In genomic region chr16:22685162-22685830, GRCh38 we compare ENCODE assay signal across 14 cellular contexts.
A peak's percentile ranks its signal among the peaks of the same experiment; 100 is the strongest.
DNase-seq lines count a peak whose midpoint lies in the region; ATAC-seq and TF ChIP-seq lines count a peak whose summit lies in the region.
"Had no signal": no experiment of that assay in that cellular context is flagged by ENCODE, and none has a peak within 500 bp of the region (broad histone marks: within the 10 kb centered on the region; RNA-seq: fewer than 3 reads in every experiment).

No MANE protein-coding gene starts in this region.

- H2BK120ac ChIP-seq in IMR-90 (ENCODE audit: low read depth, low read length), result no peak overlapping the region

- H3K4me3 ChIP-seq in IMR-90 (ENCODE audit: insufficient read depth, low read depth, low read length) (no peak overlapping the region), mucosa of descending colon (no peak overlapping the region), suprapubic skin (no peak overlapping the region)
- H3K4me3 ChIP-seq: MG63, spleen had no signal

- no peak overlapping the region for H3K4ac ChIP-seq in IMR-90 (ENCODE audit: low read depth, low read length)

- H3K56ac ChIP-seq in IMR-90 (ENCODE audit: extremely low read depth, insufficient read depth, low read length), result no peak overlapping the region

- H3K9ac ChIP-seq in IMR-90 (ENCODE audit: low read depth, low read length), result no peak overlapping the region

- H2BK15ac ChIP-seq in IMR-90 (ENCODE audit: low read depth, low read length), result no peak overlapping the region

- H3K9me1 ChIP-seq in IMR-90 (ENCODE audit: insufficient read depth, low read length), result no peaks in the 10 kb centered on the region

- intact Hi-C loops in IMR-90 (cut with micrococcal nuclease) (no loop called here), mucosa of descending colon (cut with DNase I, micrococcal nuclease) (no loop called here)

- in situ Hi-C loops in IMR-90 (cut with MboI; ENCODE audit: low sequenced_read_pairs), result no loop called here

- TF ChIP-seq POLR2A in IMR-90 (IDR thresholded peaks at IDR 0.05; ENCODE audit: low read depth, low read length), result no peak
- no peak for TF ChIP-seq POLR2A in suprapubic skin (IDR thresholded peaks at IDR 0.05)

- H3K4me1 ChIP-seq in IMR-90 (ENCODE audit: control insufficient read depth, insufficient read depth, low read length) (no peaks in the 10 kb centered on the region), mucosa of descending colon (ENCODE audit: low read depth) (no peaks in the 10 kb centered on the region), suprapubic skin (peaks cover 17% of the 10 kb centered on the region)

- no peak for DNase-seq in IMR-90
- peak; percentile 93 for DNase-seq in fibroblast of gingiva (ENCODE audit: low read depth)
- peak in 1 of 3 donors; percentile 23 for DNase-seq in mucosa of descending colon
- peak; percentile 90 to 91 for DNase-seq in suprapubic skin (ENCODE audit: low spot score in 2 of 2)
- DNase-seq in iPS-NIHi7 (ENCODE audit: extremely low spot score), result no peak
- DNase-seq in SKM-1 treated with dmso at 0.1 percent for 144 hours (lab: John Stamatoyannopoulos, UW; ENCODE audit: unreplicated experiment), result no peak
- no peak for DNase-seq in COLO668 (lab: John Stamatoyannopoulos, UW; ENCODE audit: unreplicated experiment)
- DNase-seq: activated naive CD8-positive, alpha-beta T cell treated with anti-CD3 and anti-CD28 coated beads for 36 hours; GF-D8; MG63; midbrain; spleen; T-helper 9 cell had no signal

- no peak overlapping the region for H3K14ac ChIP-seq in IMR-90 (replicated peaks; ENCODE audit: low read depth, low read length)

- H3K36me3 ChIP-seq in IMR-90 (ENCODE audit: control insufficient read depth, insufficient read depth, low read length) (no peaks in the 10 kb centered on the region), mucosa of descending colon (ENCODE audit: low read depth) (no peaks in the 10 kb centered on the region), suprapubic skin (no peaks in the 10 kb centered on the region)
- H3K36me3 ChIP-seq: MG63, spleen had no signal

- no peak overlapping the region for H3K18ac ChIP-seq in IMR-90 (ENCODE audit: low read depth, low read length)

- H4K8ac ChIP-seq in IMR-90 (ENCODE audit: low read depth in 2 of 2, low read length in 2 of 2), result no peak overlapping the region

- H3K27me3 ChIP-seq in IMR-90 (ENCODE audit: control insufficient read depth, insufficient read depth, low read length), result peaks cover 13% of the 10 kb centered on the region
- H3K27me3 ChIP-seq in suprapubic skin, result no peaks in the 10 kb centered on the region

- no peak for TF ChIP-seq CTCF in IMR-90 (conservative IDR thresholded peaks at IDR 0.05; ENCODE audit: low read depth, low read length)
- no peak for TF ChIP-seq CTCF in mucosa of descending colon (IDR thresholded peaks at IDR 0.05)
- TF ChIP-seq CTCF in suprapubic skin (IDR thresholded peaks at IDR 0.05), result no peak

- no peak overlapping the region for H4K5ac ChIP-seq in IMR-90 (ENCODE audit: low read depth, low read length)

- H3K79me1 ChIP-seq in IMR-90 (ENCODE audit: low read depth in 1 of 2, low read length in 2 of 2), result no peaks in the 10 kb centered on the region

- no peak overlapping the region for H2AK5ac ChIP-seq in IMR-90 (ENCODE audit: low read depth, low read length)

- no peak overlapping the region for H2AK9ac ChIP-seq in IMR-90 (replicated peaks; ENCODE audit: low read depth, low read length, poor library complexity)

- CTCF ChIA-PET in IMR-90 (lab: Yijun Ruan, JAX), result interaction anchor here (0.7 kb wide), 1 partner anchor 51 kb away, joined by 5 read pairs; no protein-coding TSS in a partner anchor

- H3K9me3 ChIP-seq in IMR-90 (ENCODE audit: control insufficient read depth, insufficient read depth, low read length) (no peaks in the 10 kb centered on the region), mucosa of descending colon (peaks cover 6% of the 10 kb centered on the region), suprapubic skin (no peaks in the 10 kb centered on the region)

- no peaks in the 10 kb centered on the region for H4K20me1 ChIP-seq in IMR-90 (ENCODE audit: insufficient read depth, low read length)

- peak; percentile 97 for TF ChIP-seq EP300 in suprapubic skin (IDR thresholded peaks at IDR 0.05)

- BruUV-seq in IMR-90 (replicated peaks; lab: Mats Ljungman, UMichigan), result no TSS peak

- H2BK20ac ChIP-seq in IMR-90 (ENCODE audit: low read depth, low read length), result no peak overlapping the region

- POLR2A ChIA-PET in IMR-90 (lab: Charles Lee; ENCODE audit: unreplicated experiment), result no interaction called here

- H3K4me2 ChIP-seq in IMR-90 (ENCODE audit: low read depth, low read length), result no peak overlapping the region; the same call in 1 of the 2 replicates

- ATAC-seq in IMR-90 (ENCODE audit: low read depth), result no peak
- ATAC-seq in mucosa of descending colon, result peak; percentile 42
- ATAC-seq in HG03025 (IDR thresholded peaks at IDR 0.05; ENCODE audit: low FRiP score, unreplicated experiment), result no peak

- H2AFZ ChIP-seq in IMR-90 (replicated peaks; ENCODE audit: low read length, poor library complexity), result no peak overlapping the region

- no peak overlapping the region for H2BK5ac ChIP-seq in IMR-90 (ENCODE audit: low read depth, low read length, poor library complexity, severe bottlenecking)

- H3K23ac ChIP-seq in IMR-90 (ENCODE audit: low read depth, low read length), result no peak overlapping the region

- H3K27ac ChIP-seq in IMR-90 (ENCODE audit: insufficient read depth, low read length) (no peak overlapping the region), suprapubic skin (peak overlapping the region; percentile 71)

- dilution Hi-C loops in IMR-90 (cut with HindIII; ENCODE audit: low sequenced_read_pairs, unreplicated experiment), result no loop called here

- no peak overlapping the region for H4K91ac ChIP-seq in IMR-90 (ENCODE audit: insufficient read depth, low read depth, low read length)

- 80% methylated on average over 1 of the region's 3 CpGs; no CpG with 5 or more reads in 1 of the 2 experiments for WGBS in IMR-90 (ENCODE audit: extremely low coverage in 2 of 2, insufficient read length in 1 of 2), 2 experiments
- 55% methylated on average over 3 of the region's 3 CpGs for WGBS in suprapubic skin

- no peak for TF ChIP-seq RAD21 in IMR-90 (IDR thresholded peaks at IDR 0.05; ENCODE audit: low read length)

TF ChIP-seq in IMR-90, 13 proteins besides CTCF, POLR2A, EP300 and RAD21:
- TF ChIP-seq FOS (IDR thresholded peaks at IDR 0.05; ENCODE audit: low read depth, low read length) (no peak), MAFK (IDR thresholded peaks at IDR 0.05; ENCODE audit: low read depth, low read length) (peak; percentile 49; the same call in 1 of the 2 replicates)
- TF ChIP-seq, protein P1, sequence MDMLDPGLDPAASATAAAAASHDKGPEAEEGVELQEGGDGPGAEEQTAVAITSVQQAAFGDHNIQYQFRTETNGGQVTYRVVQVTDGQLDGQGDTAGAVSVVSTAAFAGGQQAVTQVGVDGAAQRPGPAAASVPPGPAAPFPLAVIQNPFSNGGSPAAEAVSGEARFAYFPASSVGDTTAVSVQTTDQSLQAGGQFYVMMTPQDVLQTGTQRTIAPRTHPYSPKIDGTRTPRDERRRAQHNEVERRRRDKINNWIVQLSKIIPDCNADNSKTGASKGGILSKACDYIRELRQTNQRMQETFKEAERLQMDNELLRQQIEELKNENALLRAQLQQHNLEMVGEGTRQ (IDR thresholded peaks at IDR 0.05; ENCODE audit: low read depth, low read length), result no peak

Comparison
In these comparisons a context has a peak if more than half of its experiments do, and no peak if none do; other contexts are left out.
1. DNase-seq: peak in fibroblast of gingiva (single experiment) and suprapubic skin (2 of 2); none in IMR-90 (single experiment), iPS-NIHi7 (single experiment), SKM-1 treated with dmso at 0.1 percent for 144 hours (single experiment) and COLO668 (single experiment).